Comparison of ENCODE assay signal across 1 cellular context in the genomic region with DNA sequence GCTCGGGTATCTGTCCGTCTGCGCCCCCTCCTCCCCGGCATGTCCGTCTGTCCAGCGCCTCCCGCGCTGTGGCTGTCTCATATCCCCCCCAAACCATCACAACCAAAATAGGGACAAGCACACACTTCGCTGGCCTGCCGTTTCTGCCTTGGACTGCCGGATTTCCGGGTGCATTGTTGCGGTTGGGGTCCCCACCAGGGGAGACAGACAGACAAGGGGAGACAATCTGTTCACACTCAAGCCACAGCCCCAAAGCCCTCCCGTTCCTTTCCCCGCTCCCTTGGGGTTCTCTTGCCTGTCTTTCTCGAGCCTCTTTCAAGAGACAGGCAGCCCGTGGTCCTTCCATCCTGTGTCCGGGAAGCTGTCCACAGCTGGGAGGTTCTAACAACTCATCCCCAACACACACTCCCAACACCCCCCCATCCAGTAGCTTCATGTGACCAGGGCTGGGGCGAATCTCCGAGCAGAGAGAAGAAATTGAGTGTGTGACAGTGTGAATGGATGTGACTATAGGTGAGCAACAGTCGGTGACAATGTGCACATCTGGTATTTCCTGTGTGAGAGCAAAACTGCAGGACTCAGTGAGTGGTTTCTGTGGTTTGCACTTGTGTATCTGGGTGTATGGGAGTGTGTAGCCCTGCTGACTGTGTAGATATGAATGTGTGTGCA.
TF ChIP-seq lines count a peak whose summit lies in the region.

No MANE protein-coding gene starts in this region.

TF ChIP-seq in GM12878, 131 proteins besides CTCF, POLR2A, EP300 and RAD21:
- TF ChIP-seq SUZ12 (IDR thresholded peaks at IDR 0.05; ENCODE audit: unreplicated experiment): no peak
- TF ChIP-seq POU2F2 (IDR thresholded peaks at IDR 0.05; ENCODE audit: borderline replicate concordance, low read depth, low read length): no peak
- TF ChIP-seq JUND (IDR thresholded peaks at IDR 0.05; ENCODE audit: low read depth, low read length): no peak
- TF ChIP-seq KLF5 (IDR thresholded peaks at IDR 0.05; ENCODE audit: partially characterized antibody): no peak
- TF ChIP-seq, protein P1, sequence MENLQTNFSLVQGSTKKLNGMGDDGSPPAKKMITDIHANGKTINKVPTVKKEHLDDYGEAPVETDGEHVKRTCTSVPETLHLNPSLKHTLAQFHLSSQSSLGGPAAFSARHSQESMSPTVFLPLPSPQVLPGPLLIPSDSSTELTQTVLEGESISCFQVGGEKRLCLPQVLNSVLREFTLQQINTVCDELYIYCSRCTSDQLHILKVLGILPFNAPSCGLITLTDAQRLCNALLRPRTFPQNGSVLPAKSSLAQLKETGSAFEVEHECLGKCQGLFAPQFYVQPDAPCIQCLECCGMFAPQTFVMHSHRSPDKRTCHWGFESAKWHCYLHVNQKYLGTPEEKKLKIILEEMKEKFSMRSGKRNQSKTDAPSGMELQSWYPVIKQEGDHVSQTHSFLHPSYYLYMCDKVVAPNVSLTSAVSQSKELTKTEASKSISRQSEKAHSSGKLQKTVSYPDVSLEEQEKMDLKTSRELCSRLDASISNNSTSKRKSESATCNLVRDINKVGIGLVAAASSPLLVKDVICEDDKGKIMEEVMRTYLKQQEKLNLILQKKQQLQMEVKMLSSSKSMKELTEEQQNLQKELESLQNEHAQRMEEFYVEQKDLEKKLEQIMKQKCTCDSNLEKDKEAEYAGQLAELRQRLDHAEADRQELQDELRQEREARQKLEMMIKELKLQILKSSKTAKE (IDR thresholded peaks at IDR 0.05; ENCODE audit: low read depth, poor library complexity, severe bottlenecking): no peak
- TF ChIP-seq NR2C2 (IDR thresholded peaks at IDR 0.05; ENCODE audit: borderline replicate concordance, control insufficient read depth, insufficient read length, low read depth): no peak
- TF ChIP-seq BACH1 (IDR thresholded peaks at IDR 0.05; ENCODE audit: borderline replicate concordance): no peak
- no peak for TF ChIP-seq HDAC6 (IDR thresholded peaks at IDR 0.05; ENCODE audit: unreplicated experiment)
- TF ChIP-seq CREM (IDR thresholded peaks at IDR 0.05; ENCODE audit: low read depth): 0 out of 2 replicates have a peak, but pooled peaks have one; percentile 24
- peak in 1 of 2 experiments; percentile 30; a peak in 3 of 4 replicates for TF ChIP-seq IKZF2 (IDR thresholded peaks at IDR 0.05)
- 0 out of 2 replicates have a peak, but pooled peaks have one; percentile 63 for TF ChIP-seq TCF3 (IDR thresholded peaks at IDR 0.05; ENCODE audit: borderline replicate concordance, insufficient read depth, low read depth, low read length)
- TF ChIP-seq YY1 (IDR thresholded peaks at IDR 0.05; ENCODE audit: low read depth, low read length): no peak
- TF ChIP-seq, protein P2, sequence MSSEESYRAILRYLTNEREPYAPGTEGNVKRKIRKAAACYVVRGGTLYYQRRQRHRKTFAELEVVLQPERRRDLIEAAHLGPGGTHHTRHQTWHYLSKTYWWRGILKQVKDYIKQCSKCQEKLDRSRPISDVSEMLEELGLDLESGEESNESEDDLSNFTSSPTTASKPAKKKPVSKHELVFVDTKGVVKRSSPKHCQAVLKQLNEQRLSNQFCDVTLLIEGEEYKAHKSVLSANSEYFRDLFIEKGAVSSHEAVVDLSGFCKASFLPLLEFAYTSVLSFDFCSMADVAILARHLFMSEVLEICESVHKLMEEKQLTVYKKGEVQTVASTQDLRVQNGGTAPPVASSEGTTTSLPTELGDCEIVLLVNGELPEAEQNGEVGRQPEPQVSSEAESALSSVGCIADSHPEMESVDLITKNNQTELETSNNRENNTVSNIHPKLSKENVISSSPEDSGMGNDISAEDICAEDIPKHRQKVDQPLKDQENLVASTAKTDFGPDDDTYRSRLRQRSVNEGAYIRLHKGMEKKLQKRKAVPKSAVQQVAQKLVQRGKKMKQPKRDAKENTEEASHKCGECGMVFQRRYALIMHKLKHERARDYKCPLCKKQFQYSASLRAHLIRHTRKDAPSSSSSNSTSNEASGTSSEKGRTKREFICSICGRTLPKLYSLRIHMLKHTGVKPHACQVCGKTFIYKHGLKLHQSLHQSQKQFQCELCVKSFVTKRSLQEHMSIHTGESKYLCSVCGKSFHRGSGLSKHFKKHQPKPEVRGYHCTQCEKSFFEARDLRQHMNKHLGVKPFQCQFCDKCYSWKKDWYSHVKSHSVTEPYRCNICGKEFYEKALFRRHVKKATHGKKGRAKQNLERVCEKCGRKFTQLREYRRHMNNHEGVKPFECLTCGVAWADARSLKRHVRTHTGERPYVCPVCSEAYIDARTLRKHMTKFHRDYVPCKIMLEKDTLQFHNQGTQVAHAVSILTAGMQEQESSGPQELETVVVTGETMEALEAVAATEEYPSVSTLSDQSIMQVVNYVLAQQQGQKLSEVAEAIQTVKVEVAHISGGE (CRISPR knock-in tag; IDR thresholded peaks at IDR 0.05): no peak
- TF ChIP-seq IRF4 (IDR thresholded peaks at IDR 0.05; ENCODE audit: low read depth, low read length): 0 out of 2 replicates have a peak, but pooled peaks have one; percentile 32
- TF ChIP-seq NRF1 (conservative IDR thresholded peaks at IDR 0.05; ENCODE audit: low read depth, low read length): no peak
- TF ChIP-seq IKZF1 (conservative IDR thresholded peaks at IDR 0.05): peak; percentile 7; the same call in 1 of the 2 replicates
- TF ChIP-seq ASH2L (IDR thresholded peaks at IDR 0.05; ENCODE audit: borderline replicate concordance, low read depth): no peak
- no peak for TF ChIP-seq TCF12 (IDR thresholded peaks at IDR 0.05; ENCODE audit: low read depth, low read length)
- TF ChIP-seq CBFB (IDR thresholded peaks at IDR 0.05; ENCODE audit: low read depth): peak; percentile 7; the same call in 1 of the 2 replicates
- peak; percentile 87 for TF ChIP-seq RUNX3 (IDR thresholded peaks at IDR 0.05; ENCODE audit: low read length)
- TF ChIP-seq KDM1A (IDR thresholded peaks at IDR 0.05; ENCODE audit: borderline replicate concordance): no peak
- no peak for TF ChIP-seq MTA2 (IDR thresholded peaks at IDR 0.05; ENCODE audit: low read depth)
- 0 out of 2 replicates have a peak, but pooled peaks have one; percentile 20 for TF ChIP-seq CREB1 (IDR thresholded peaks at IDR 0.05; ENCODE audit: low read depth)
- TF ChIP-seq POLR2AphosphoS2 (IDR thresholded peaks at IDR 0.05; ENCODE audit: low read depth, low read length): no peak
- 0 out of 2 replicates have a peak, but pooled peaks have one; percentile 29 for TF ChIP-seq EED (IDR thresholded peaks at IDR 0.05; ENCODE audit: low read depth)
- TF ChIP-seq MEF2B (IDR thresholded peaks at IDR 0.05; ENCODE audit: partially characterized antibody, poor library complexity, severe bottlenecking): no peak
- TF ChIP-seq SRF (IDR thresholded peaks at IDR 0.05; ENCODE audit: low read depth in 2 of 2, low read length in 2 of 2): no peak
- TF ChIP-seq, protein P3, sequence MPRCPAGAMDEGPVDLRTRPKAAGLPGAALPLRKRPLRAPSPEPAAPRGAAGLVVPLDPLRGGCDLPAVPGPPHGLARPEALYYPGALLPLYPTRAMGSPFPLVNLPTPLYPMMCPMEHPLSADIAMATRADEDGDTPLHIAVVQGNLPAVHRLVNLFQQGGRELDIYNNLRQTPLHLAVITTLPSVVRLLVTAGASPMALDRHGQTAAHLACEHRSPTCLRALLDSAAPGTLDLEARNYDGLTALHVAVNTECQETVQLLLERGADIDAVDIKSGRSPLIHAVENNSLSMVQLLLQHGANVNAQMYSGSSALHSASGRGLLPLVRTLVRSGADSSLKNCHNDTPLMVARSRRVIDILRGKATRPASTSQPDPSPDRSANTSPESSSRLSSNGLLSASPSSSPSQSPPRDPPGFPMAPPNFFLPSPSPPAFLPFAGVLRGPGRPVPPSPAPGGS (IDR thresholded peaks at IDR 0.05; ENCODE audit: borderline replicate concordance, insufficient read depth, low read depth, low read length, poor library complexity, severe bottlenecking): peak; percentile 86
- no peak for TF ChIP-seq ZSCAN29 (IDR thresholded peaks at IDR 0.05)
- TF ChIP-seq, protein P4, sequence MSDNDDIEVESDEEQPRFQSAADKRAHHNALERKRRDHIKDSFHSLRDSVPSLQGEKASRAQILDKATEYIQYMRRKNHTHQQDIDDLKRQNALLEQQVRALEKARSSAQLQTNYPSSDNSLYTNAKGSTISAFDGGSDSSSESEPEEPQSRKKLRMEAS (IDR thresholded peaks at IDR 0.05; ENCODE audit: low read depth, low read length): no peak
- TF ChIP-seq, protein P5, sequence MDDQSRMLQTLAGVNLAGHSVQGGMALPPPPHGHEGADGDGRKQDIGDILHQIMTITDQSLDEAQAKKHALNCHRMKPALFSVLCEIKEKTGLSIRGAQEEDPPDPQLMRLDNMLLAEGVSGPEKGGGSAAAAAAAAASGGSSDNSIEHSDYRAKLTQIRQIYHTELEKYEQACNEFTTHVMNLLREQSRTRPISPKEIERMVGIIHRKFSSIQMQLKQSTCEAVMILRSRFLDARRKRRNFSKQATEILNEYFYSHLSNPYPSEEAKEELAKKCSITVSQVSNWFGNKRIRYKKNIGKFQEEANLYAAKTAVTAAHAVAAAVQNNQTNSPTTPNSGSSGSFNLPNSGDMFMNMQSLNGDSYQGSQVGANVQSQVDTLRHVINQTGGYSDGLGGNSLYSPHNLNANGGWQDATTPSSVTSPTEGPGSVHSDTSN (IDR thresholded peaks at IDR 0.05; ENCODE audit: insufficient replicate concordance, low read depth, low read length): peak; percentile 1
- TF ChIP-seq TCF7 (IDR thresholded peaks at IDR 0.05; ENCODE audit: borderline replicate concordance): no peak
- no peak for TF ChIP-seq NFYA (IDR thresholded peaks at IDR 0.05; ENCODE audit: borderline replicate concordance, low read depth, low read length)
- no peak for TF ChIP-seq RB1 (IDR thresholded peaks at IDR 0.05; ENCODE audit: borderline replicate concordance)
- TF ChIP-seq BHLHE40 (IDR thresholded peaks at IDR 0.05; ENCODE audit: borderline replicate concordance in 1 of 2, low read depth in 2 of 2, low read length in 1 of 2): no peak
- 0 out of 2 replicates have a peak, but pooled peaks have one; percentile 58 for TF ChIP-seq GATAD2B (conservative IDR thresholded peaks at IDR 0.05; ENCODE audit: low read depth)
- TF ChIP-seq, protein P6, sequence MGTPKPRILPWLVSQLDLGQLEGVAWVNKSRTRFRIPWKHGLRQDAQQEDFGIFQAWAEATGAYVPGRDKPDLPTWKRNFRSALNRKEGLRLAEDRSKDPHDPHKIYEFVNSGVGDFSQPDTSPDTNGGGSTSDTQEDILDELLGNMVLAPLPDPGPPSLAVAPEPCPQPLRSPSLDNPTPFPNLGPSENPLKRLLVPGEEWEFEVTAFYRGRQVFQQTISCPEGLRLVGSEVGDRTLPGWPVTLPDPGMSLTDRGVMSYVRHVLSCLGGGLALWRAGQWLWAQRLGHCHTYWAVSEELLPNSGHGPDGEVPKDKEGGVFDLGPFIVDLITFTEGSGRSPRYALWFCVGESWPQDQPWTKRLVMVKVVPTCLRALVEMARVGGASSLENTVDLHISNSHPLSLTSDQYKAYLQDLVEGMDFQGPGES (IDR thresholded peaks at IDR 0.05): no peak
